ENCODE assay signal across 1 cellular context in the genomic region with DNA sequence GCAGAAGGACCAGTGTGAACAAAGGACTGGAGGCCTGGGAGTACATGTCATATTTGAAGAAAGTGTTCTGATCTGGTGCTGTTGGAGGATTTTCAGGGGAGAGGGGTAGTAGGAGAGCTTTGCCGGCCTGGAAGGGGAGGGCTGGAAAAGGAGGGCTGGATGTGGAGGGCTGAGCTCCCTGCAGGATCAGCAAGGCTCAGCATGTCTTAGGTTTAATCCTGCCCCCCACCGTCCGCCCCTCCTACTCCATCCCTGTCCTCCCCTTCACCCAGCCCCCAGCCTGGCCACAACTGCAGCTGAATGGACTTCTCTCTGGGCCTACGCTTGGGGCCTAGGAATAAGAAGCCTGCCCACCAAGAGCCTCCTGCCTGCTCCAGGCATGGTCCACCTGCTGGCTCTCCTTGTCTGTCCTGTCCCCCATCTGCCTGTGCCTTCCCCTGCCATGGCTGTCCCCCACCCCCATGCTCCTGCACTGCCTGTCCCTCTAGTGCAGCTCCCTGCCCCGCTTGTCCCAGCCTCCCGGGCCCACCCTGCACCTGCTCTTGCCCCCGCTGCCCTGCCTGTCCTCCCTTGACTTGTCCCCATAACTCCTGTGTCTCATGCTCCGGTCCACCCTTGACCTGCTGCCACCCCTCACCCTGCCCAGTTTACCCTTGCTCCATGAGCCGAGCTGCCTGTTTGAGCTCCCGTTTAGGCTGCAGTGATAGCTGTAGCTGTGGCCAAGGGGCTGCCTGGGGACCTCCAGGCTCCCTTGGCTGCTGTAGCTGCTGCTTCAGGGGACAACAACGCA.
TF ChIP-seq lines count a peak whose summit lies in the region.

No MANE protein-coding gene starts in this region.

TF ChIP-seq in IMR-90, 13 proteins besides CTCF, POLR2A, EP300 and RAD21:
- TF ChIP-seq MAFK (IDR thresholded peaks at IDR 0.05; ENCODE audit: low read depth, low read length) = no peak
- TF ChIP-seq BHLHE40 (IDR thresholded peaks at IDR 0.05; ENCODE audit: low read depth, low read length) = no peak
- no peak for TF ChIP-seq ELK1 (IDR thresholded peaks at IDR 0.05; ENCODE audit: borderline replicate concordance, low read depth, low read length)
- no peak for TF ChIP-seq MXI1 (IDR thresholded peaks at IDR 0.05; ENCODE audit: borderline replicate concordance, low read depth, low read length)
- no peak for TF ChIP-seq SMC3 (IDR thresholded peaks at IDR 0.05; ENCODE audit: low read depth, low read length)
- TF ChIP-seq RFX5 (IDR thresholded peaks at IDR 0.05; ENCODE audit: low read depth, low read length) = no peak
- TF ChIP-seq RCOR1 (IDR thresholded peaks at IDR 0.05; ENCODE audit: insufficient replicate concordance, low read length) = no peak
- no peak for TF ChIP-seq CEBPB (IDR thresholded peaks at IDR 0.05; ENCODE audit: low read depth, low read length)
- TF ChIP-seq FOS (IDR thresholded peaks at IDR 0.05; ENCODE audit: low read depth, low read length) = no peak
- no peak for TF ChIP-seq MAZ (IDR thresholded peaks at IDR 0.05; ENCODE audit: borderline replicate concordance, low read depth, low read length)
- TF ChIP-seq USF2 (IDR thresholded peaks at IDR 0.05; ENCODE audit: low read depth, low read length) = no peak
- TF ChIP-seq CHD1 (IDR thresholded peaks at IDR 0.05; ENCODE audit: low read depth, low read length) = no peak
